8 cellular contexts compared by ENCODE assay signal in genomic region chr17:82753201-82753464, GRCh38. TPM values are rescaled to one million over a fixed set of nuclear protein-coding genes. Genes with fewer than 3 reads are reported as not detected.
DNase-seq lines count a peak whose midpoint lies in the region; FAIRE-seq and TF ChIP-seq lines count a peak whose summit lies in the region.

No MANE protein-coding gene starts in this region.

- H3K27ac ChIP-seq in VCaP (peak overlapping the region; percentile 83), spleen (no peak overlapping the region)

- H3K36me3 ChIP-seq in spleen, result peaks cover 0 to 18% (median 2%) of the 10 kb centered on the region in 6 donors

- DNase-seq in NCI-H82 (lab: John Stamatoyannopoulos, UW), result peak; percentile 39
- DNase-seq in NCI-H82 treated with DMSO at 0.1 percent for 48 hours (lab: John Stamatoyannopoulos, UW; ENCODE audit: unreplicated experiment), result no peak
- no peak for DNase-seq in glutamatergic neuron
- DNase-seq in spleen, result no peak
- no peak for DNase-seq in nucleus accumbens (lab: John Stamatoyannopoulos, UW)
- no peak for DNase-seq in medulla oblongata (ENCODE audit: extremely low spot score)
- no peak for DNase-seq in GM12891 (ENCODE audit: insufficient read length, low spot score)

- H3K27me3 ChIP-seq in spleen (replicated peaks in 1 of 7), result no peaks in the 10 kb centered on the region

- no peaks in the 10 kb centered on the region for H3K9me3 ChIP-seq in spleen

- no peaks in the 10 kb centered on the region for H3K36me3 Mint-ChIP-seq in glutamatergic neuron (ENCODE audit: unreplicated experiment)

- peaks cover 13% of the 10 kb centered on the region for H3K9me3 Mint-ChIP-seq in glutamatergic neuron (ENCODE audit: unreplicated experiment)

- WGBS in spleen, 5 donors, result 63 to 83% (median 67%) methylated on average over 8 of the region's 8 CpGs

- H3K27ac Mint-ChIP-seq in glutamatergic neuron (ENCODE audit: unreplicated experiment), result peak overlapping the region; percentile 28

- H3K4me1 Mint-ChIP-seq in glutamatergic neuron (ENCODE audit: low read depth, unreplicated experiment), result peaks cover 20% of the 10 kb centered on the region

- H3K27me3 Mint-ChIP-seq in glutamatergic neuron (ENCODE audit: unreplicated experiment), result peaks cover 18% of the 10 kb centered on the region

- intact Hi-C loops in spleen (cut with DNase I; ENCODE audit: low total_unique reads), result loop anchor here (10.0 kb wide), 1 partner anchor 98 kb away; no protein-coding TSS in a partner anchor

- TF ChIP-seq POLR2A in spleen (IDR thresholded peaks at IDR 0.05) (no peak), GM12891 (IDR thresholded peaks at IDR 0.05; ENCODE audit: low read depth, low read length) (no peak)

- TF ChIP-seq CTCF in VCaP (conservative IDR thresholded peaks at IDR 0.05) (no peak), glutamatergic neuron (IDR thresholded peaks at IDR 0.05; ENCODE audit: partially characterized antibody, unreplicated experiment) (no peak), spleen (IDR thresholded peaks at IDR 0.05 in 8 of 11, conservative IDR thresholded peaks at IDR 0.05 in 3 of 11) (no peak)

- no peak for FAIRE-seq in GM12891 (lab: Jason Lieb, UNC)

- peak overlapping the region in 7 of 8 donors; percentile 97 to 100 (median 99) for H3K4me3 ChIP-seq in spleen

- peaks cover 10 to 31% (median 20%) of the 10 kb centered on the region in 6 donors for H3K4me1 ChIP-seq in spleen

- peak overlapping the region; percentile 96 for H3K4me3 Mint-ChIP-seq in glutamatergic neuron (ENCODE audit: unreplicated experiment)

TF ChIP-seq in GM12891, 5 proteins besides CTCF, POLR2A, EP300 and RAD21:
- TF ChIP-seq POU2F2 (IDR thresholded peaks at IDR 0.05; ENCODE audit: low read depth, low read length) (no peak), POLR2AphosphoS5 (IDR thresholded peaks at IDR 0.05; ENCODE audit: low read depth, low read length) (no peak), SPI1 (IDR thresholded peaks at IDR 0.05; ENCODE audit: low read depth, low read length) (no peak), PAX5 (IDR thresholded peaks at IDR 0.05; ENCODE audit: insufficient read depth, low read length, severe bottlenecking) (no peak)

RNA-seq across cellular contexts. Expression of gene TBCD, which starts 1.3 kb away (rescaled TPM):
- 118 TPM for total RNA-seq in glutamatergic neuron (ENCODE audit: unreplicated experiment)
- 100 to 1,000 TPM in 3 of 7 donors, 10 to 100 TPM in 4; 55.6 to 149 (median 84.5) TPM for total RNA-seq in spleen
- polyA plus RNA-seq in spleen, result 100 to 1,000 TPM; 117 to 207 (median 195) TPM
- 78.5 TPM for polyA plus RNA-seq in GM12891 (2012; ENCODE audit: low read depth, missing spikeins)

RNA-seq across cellular contexts. Expression of gene FN3K, which starts 17.7 kb away (rescaled TPM):
- total RNA-seq in glutamatergic neuron (ENCODE audit: unreplicated experiment), result 33.7 TPM
- 10 to 100 TPM in 2 of 7 donors, 1 to 10 TPM in 5; 1.4 to 14.1 (median 6.6) TPM for total RNA-seq in spleen
- polyA plus RNA-seq in spleen, result 1 to 10 TPM; 1.7 to 3.4 (median 2.1) TPM
- polyA plus RNA-seq in GM12891 (2012; ENCODE audit: low read depth, missing spikeins), result 0.26 TPM

RNA-seq across cellular contexts. Expression of gene FN3KRP, which starts 36.6 kb away (rescaled TPM):
- total RNA-seq in glutamatergic neuron (ENCODE audit: unreplicated experiment) (28.1 TPM), spleen (10 to 100 TPM; 16.3 to 35.1 (median 21.2) TPM)
- polyA plus RNA-seq in spleen, result 10 to 100 TPM; 25.4 to 33.3 (median 27.4) TPM
- polyA plus RNA-seq in GM12891 (2012; ENCODE audit: low read depth, missing spikeins), result 26.8 TPM

RNA-seq across cellular contexts. Expression of gene RAB40B, which starts 54.6 kb away (rescaled TPM):
- total RNA-seq in glutamatergic neuron (ENCODE audit: unreplicated experiment) (14.6 TPM), spleen (10 to 100 TPM in 2 of 7 donors, 1 to 10 TPM in 5; 4.1 to 13.6 (median 5.5) TPM)
- 1 to 10 TPM; 5.3 to 8.6 (median 8.5) TPM for polyA plus RNA-seq in spleen
- polyA plus RNA-seq in GM12891 (2012; ENCODE audit: low read depth, missing spikeins), result 2.6 TPM
